Comparison of ENCODE assay signal across 7 cellular contexts in the genomic region with DNA sequence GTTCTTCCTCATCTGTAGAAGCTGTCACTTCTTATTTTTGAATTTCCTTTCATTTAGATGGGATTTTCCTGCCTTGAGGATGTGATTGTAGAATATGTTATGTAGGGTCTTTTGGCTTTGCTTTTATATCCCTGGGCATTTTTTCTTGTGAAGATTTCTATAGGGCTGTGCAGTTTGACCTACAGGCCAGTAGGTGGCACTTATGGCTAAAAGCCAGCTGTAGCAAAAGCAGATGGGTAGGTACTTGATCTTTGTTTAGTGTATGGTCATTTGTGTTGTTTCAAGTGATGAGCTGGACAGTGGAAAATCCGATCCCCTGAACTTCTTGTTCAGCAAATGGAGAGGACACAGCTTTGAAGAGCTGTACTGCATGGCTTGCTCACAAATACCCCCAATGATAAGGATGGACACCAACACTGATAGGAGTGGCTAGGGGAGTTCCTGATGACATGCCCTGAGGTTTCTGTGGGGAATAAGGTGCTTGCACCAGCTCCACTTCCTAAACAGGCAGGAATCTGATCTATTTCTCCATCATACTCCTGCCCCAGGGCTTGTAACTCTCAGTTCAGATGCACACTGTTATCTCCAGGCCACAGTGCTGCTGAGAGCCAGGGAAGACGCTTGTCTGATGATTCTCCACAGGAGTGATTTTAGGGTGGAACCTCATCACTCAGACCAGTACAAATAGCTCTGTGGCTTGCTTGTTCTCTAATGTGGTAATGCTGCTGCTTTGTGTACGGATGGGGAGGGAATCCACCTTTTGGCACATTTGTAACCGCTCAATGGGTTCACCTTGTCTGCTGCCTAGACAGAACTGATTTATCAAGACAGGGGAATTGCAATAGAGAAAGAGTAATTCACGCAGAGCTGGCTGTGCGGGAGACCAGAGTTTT.
DNase-seq lines count a peak whose midpoint lies in the region; ATAC-seq and TF ChIP-seq lines count a peak whose summit lies in the region.

No MANE protein-coding gene starts in this region.

- no peak overlapping the region for H3K27ac Mint-ChIP-seq in HFFc6

- no peak for TF ChIP-seq POLR2A in GM18505 (IDR thresholded peaks at IDR 0.05; ENCODE audit: borderline replicate concordance, extremely low read depth, insufficient read depth, insufficient read length)

- no peak overlapping the region for H2AFZ ChIP-seq in parathyroid adenoma

- H3K9me3 ChIP-seq in parathyroid adenoma (ENCODE audit: control insufficient read depth, low read length), result no peaks in the 10 kb centered on the region

- no peak overlapping the region for H3K4me3 ChIP-seq in cardiac fibroblast (replicated peaks in 1 of 2; ENCODE audit: low read depth in 2 of 2, low read length in 2 of 2)
- no peak overlapping the region for H3K4me3 ChIP-seq in parathyroid adenoma (ENCODE audit: low read depth, low read length)

- no peaks in the 10 kb centered on the region for H3K4me1 ChIP-seq in parathyroid adenoma

- ATAC-seq in GM18505 (IDR thresholded peaks at IDR 0.05; ENCODE audit: unreplicated experiment), result peak; percentile 86

- DNase-seq in HFFc6, result no peak
- DNase-seq in NCI-H1105 (lab: John Stamatoyannopoulos, UW), result peak; percentile 1
- peak; percentile 5 to 12 for DNase-seq in cardiac fibroblast (ENCODE audit: low read depth in 2 of 2)
- no peak for DNase-seq in activated T-cell treated with anti-CD3 and anti-CD28 coated beads, Interleukin-2, amount 50 U/mL, for 1 hour
- DNase-seq in stimulated activated CD8-positive, alpha-beta memory T cell treated with anti-CD3 and anti-CD28 coated beads, Interleukin-4, amount 100 ng/mL, for 48 hours, result no peak

- no peak overlapping the region for H3K9ac ChIP-seq in parathyroid adenoma

- H3K9me3 Mint-ChIP-seq in HFFc6, result no peaks in the 10 kb centered on the region

- no peak overlapping the region for H3K4me3 Mint-ChIP-seq in HFFc6

- no peak overlapping the region for H3K4me2 ChIP-seq in parathyroid adenoma (ENCODE audit: low read length)

- no peaks in the 10 kb centered on the region for H3K36me3 Mint-ChIP-seq in HFFc6 (ENCODE audit: low read depth)

- TF ChIP-seq CTCF in HFFc6 (IDR thresholded peaks at IDR 0.05) (peak; percentile 66), cardiac fibroblast (IDR thresholded peaks at IDR 0.05; ENCODE audit: low read depth, low read length) (peak; percentile 24), parathyroid adenoma (IDR thresholded peaks at IDR 0.05) (peak; percentile 16)

- no peaks in the 10 kb centered on the region; the same call in 1 of the 2 replicates for H3K27me3 Mint-ChIP-seq in HFFc6 (ENCODE audit: insufficient read depth)

- H3K4me1 Mint-ChIP-seq in HFFc6 (ENCODE audit: low read depth), result no peaks in the 10 kb centered on the region

- H3K27ac ChIP-seq in parathyroid adenoma, result no peak overlapping the region

- no peaks in the 10 kb centered on the region for H3K27me3 ChIP-seq in parathyroid adenoma (ENCODE audit: control insufficient read depth, insufficient read depth, low read length)

- H3K79me2 ChIP-seq in parathyroid adenoma, result no peaks in the 10 kb centered on the region

- H3K36me3 ChIP-seq in parathyroid adenoma (ENCODE audit: control insufficient read depth, insufficient read depth, low read length), result no peaks in the 10 kb centered on the region

Comparison
In these comparisons a context has a peak if more than half of its experiments do, and no peak if none do; other contexts are left out.
1. DNase-seq: peak in NCI-H1105 (single experiment) and cardiac fibroblast (2 of 2); none in HFFc6 (single experiment), activated T-cell treated with anti-CD3 and anti-CD28 coated beads, Interleukin-2, amount 50 U/mL, for 1 hour (single experiment) and stimulated activated CD8-positive, alpha-beta memory T cell treated with anti-CD3 and anti-CD28 coated beads, Interleukin-4, amount 100 ng/mL, for 48 hours (single experiment).
2. CTCF ChIP-seq: peak in every context shown above with its lines; median percentile 66 in HFFc6; 24 in cardiac fibroblast; 16 in parathyroid adenoma.